In the genomic region with DNA sequence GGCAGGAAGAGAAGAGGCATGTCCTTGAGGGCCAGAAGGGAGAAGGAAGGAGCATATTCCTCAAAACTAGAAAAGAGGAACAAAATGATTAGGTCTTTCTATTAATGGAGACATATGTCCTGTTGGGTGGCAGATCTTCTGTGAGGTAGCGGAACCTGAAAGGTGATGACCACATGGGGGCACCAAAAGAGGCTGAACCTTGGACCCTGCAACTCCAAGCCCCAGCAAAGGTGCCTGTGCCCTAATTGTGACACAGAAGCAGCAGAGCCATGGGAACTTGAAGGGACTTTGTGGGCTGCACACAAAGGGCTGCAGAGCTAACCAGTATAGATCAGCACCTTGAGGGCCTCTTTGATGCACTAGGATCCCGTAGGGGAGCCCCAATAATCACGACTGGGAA, we compare ENCODE assay signal across 14 cellular contexts.
"Had no signal": no experiment of that assay in that cellular context is flagged by ENCODE, and none has a peak within 500 bp of the region (broad histone marks: within the 10 kb centered on the region; RNA-seq: fewer than 3 reads in every experiment).

No MANE protein-coding gene starts in this region.

- H3K9me3 ChIP-seq: adrenal gland, esophagus muscularis mucosa, thyroid gland, uterus had no signal

- ATAC-seq: activated T-cell treated with anti-CD3 and anti-CD28 coated beads, Interleukin-2, amount 50 U/mL, for 4 hours; natural killer cell treated with Interleukin-12 subunit alpha and Interleukin-12 subunit beta and Interleukin-15 and Interleukin-18, amount 100 ng/mL, for 72 hours; stimulated activated effector memory CD8-positive, alpha-beta T cell treated with anti-CD3 and anti-CD28 coated beads, Interleukin-12 subunit alpha, Interleukin-12 subunit beta, amount 100 ng/mL, for 72 hours had no signal

- H3K36me3 ChIP-seq: adrenal gland, cardiac muscle cell, esophagus muscularis mucosa, thyroid gland, uterus had no signal

- DNase-seq: activated CD4-positive, alpha-beta memory T cell treated with anti-CD3 and anti-CD28 coated beads for 36 hours; activated effector memory CD4-positive, alpha-beta T cell treated with Interleukin-2 at 50 U/mL for 16 hours; activated T-cell treated with anti-CD3 and anti-CD28 coated beads, Interleukin-2, amount 50 U/mL, for 4 hours; adrenal gland; stimulated activated CD4-positive, alpha-beta T cell treated with anti-CD3 and anti-CD28 coated beads, Interleukin-12 subunit alpha, Interleukin-12 subunit beta, amount 100 ng/mL, for 4 hours; stimulated activated CD4-positive, alpha-beta T cell treated with anti-CD3 and anti-CD28 coated beads, Interleukin-2, amount 100 ng/mL, for 24 hours; T-helper 9 cell; thyroid gland; uterus had no signal

- H3K27ac ChIP-seq: adrenal gland, cardiac muscle cell, esophagus muscularis mucosa, thyroid gland, uterus had no signal

- H3K27me3 ChIP-seq: adrenal gland, cardiac muscle cell, esophagus muscularis mucosa, thyroid gland, uterus had no signal

- FAIRE-seq: colon had no signal

- H3K4me1 ChIP-seq: adrenal gland, esophagus muscularis mucosa, thyroid gland, uterus had no signal

- H3K4me3 ChIP-seq: adrenal gland, cardiac muscle cell, esophagus muscularis mucosa, thyroid gland, uterus had no signal
